23 cellular contexts compared by ENCODE assay signal in genomic region chr11:111449696-111450479, GRCh38.
DNase-seq lines count a peak whose midpoint lies in the region; ATAC-seq lines count a peak whose summit lies in the region.
"Had no signal": no experiment of that assay in that cellular context is flagged by ENCODE, and none has a peak within 500 bp of the region (broad histone marks: within the 10 kb centered on the region; RNA-seq: fewer than 3 reads in every experiment).

No MANE protein-coding gene starts in this region.

- no peak overlapping the region for H3K27ac Mint-ChIP-seq in memory B cell
- H3K27ac Mint-ChIP-seq: activated naive CD8-positive, alpha-beta T cell treated with anti-CD3 and anti-CD28 coated beads, Interleukin-2, amount 10 ng/mL, durations not matched to agents 7 days and 5 days; activated T-helper 2 cell treated with anti-CD3 and anti-CD28 coated beads, Interferon-gamma antibody, Interleukin-2, Interleukin-4, amounts not matched to agents 10 μg/mL and 5 μg/mL and 100 μg/mL, durations not matched to agents 14 hours and 24 hours and 36 hours; brain; CD4-positive, CD25-positive, alpha-beta regulatory T cell; T-cell had no signal

- DNase-seq in Ammon's horn (ENCODE audit: low spot score) = peak; percentile 83
- peak in 43 of 61 donors; percentile 18 to 86 (median 46) for DNase-seq in caudate nucleus (lab: John Stamatoyannopoulos, UW)
- no peak for DNase-seq in memory B cell (ENCODE audit: low spot score in 2 of 2)
- DNase-seq in activated CD4-positive, CD25-positive, alpha-beta regulatory T cell (lab: John Stamatoyannopoulos, UW) = no peak
- no peak for DNase-seq in NCI-H2029 treated with DMSO at 0.1 percent for 48 hours (lab: John Stamatoyannopoulos, UW)
- no peak for DNase-seq in MV-4-11 (lab: John Stamatoyannopoulos, UW)
- DNase-seq: activated naive CD8-positive, alpha-beta T cell treated with anti-CD3 and anti-CD28 coated beads, Interleukin-2, amount 10 ng/mL, durations not matched to agents 7 days and 5 days; CD4-positive, CD25-positive, alpha-beta regulatory T cell; cortex of kidney; GDM1; H7; heart right ventricle; lower lobe of right lung; NCI-H1417 treated with DMSO at 0.1 percent for 48 hours; NCI-H526 treated with DMSO at 0.1 percent for 48 hours; stimulated activated CD4-positive, alpha-beta T cell treated with anti-CD3 and anti-CD28 coated beads, Interleukin-12 subunit alpha, Interleukin-12 subunit beta, amount 100 ng/mL, for 4 hours; T-cell had no signal

- peak overlapping the region; percentile 12 for H3K4me3 Mint-ChIP-seq in memory B cell
- H3K4me3 Mint-ChIP-seq: activated naive CD8-positive, alpha-beta T cell treated with anti-CD3 and anti-CD28 coated beads, Interleukin-2, amount 10 ng/mL, durations not matched to agents 7 days and 5 days; brain; CD4-positive, CD25-positive, alpha-beta regulatory T cell; T-cell had no signal

- ATAC-seq in GM19438 (IDR thresholded peaks at IDR 0.05; ENCODE audit: low read depth, unreplicated experiment) (peak; percentile 2), memory B cell (ENCODE audit: low read depth) (no peak), GM21526 (IDR thresholded peaks at IDR 0.05; ENCODE audit: low FRiP score, unreplicated experiment) (no peak)
- ATAC-seq: heart right ventricle, lower lobe of right lung, Right ventricle myocardium inferior, T-cell had no signal

- peak overlapping the region; percentile 91 for H3K27ac ChIP-seq in caudate nucleus (ENCODE audit: low read depth, low read length)
- H3K27ac ChIP-seq: heart right ventricle, lower lobe of right lung, neutrophil had no signal

- no peaks in the 10 kb centered on the region for H3K36me3 Mint-ChIP-seq in memory B cell
- H3K36me3 Mint-ChIP-seq: activated naive CD8-positive, alpha-beta T cell treated with anti-CD3 and anti-CD28 coated beads, Interleukin-2, amount 10 ng/mL, durations not matched to agents 7 days and 5 days; brain; CD4-positive, CD25-positive, alpha-beta regulatory T cell; T-cell had no signal

- H3K9me3 Mint-ChIP-seq in memory B cell = no peaks in the 10 kb centered on the region
- H3K9me3 Mint-ChIP-seq: activated naive CD8-positive, alpha-beta T cell treated with anti-CD3 and anti-CD28 coated beads, Interleukin-2, amount 10 ng/mL, durations not matched to agents 7 days and 5 days; activated T-helper 2 cell treated with anti-CD3 and anti-CD28 coated beads, Interferon-gamma antibody, Interleukin-2, Interleukin-4, amounts not matched to agents 10 μg/mL and 5 μg/mL and 100 μg/mL, durations not matched to agents 14 hours and 24 hours and 36 hours; CD4-positive, CD25-positive, alpha-beta regulatory T cell; T-cell had no signal

- H3K4me1 Mint-ChIP-seq in memory B cell = peaks cover 28% of the 10 kb centered on the region

- peaks cover 9% of the 10 kb centered on the region for H3K27me3 Mint-ChIP-seq in memory B cell
- H3K27me3 Mint-ChIP-seq: CD4-positive, CD25-positive, alpha-beta regulatory T cell had no signal

Comparison
In these comparisons a context has a peak if more than half of its experiments do, and no peak if none do; other contexts are left out.
1. DNase-seq: peak in Ammon's horn (single experiment) and caudate nucleus (43 of 61); none in memory B cell (0 of 2), activated CD4-positive, CD25-positive, alpha-beta regulatory T cell (0 of 4), NCI-H2029 treated with DMSO at 0.1 percent for 48 hours (single experiment) and MV-4-11 (single experiment).